In the genomic region with DNA sequence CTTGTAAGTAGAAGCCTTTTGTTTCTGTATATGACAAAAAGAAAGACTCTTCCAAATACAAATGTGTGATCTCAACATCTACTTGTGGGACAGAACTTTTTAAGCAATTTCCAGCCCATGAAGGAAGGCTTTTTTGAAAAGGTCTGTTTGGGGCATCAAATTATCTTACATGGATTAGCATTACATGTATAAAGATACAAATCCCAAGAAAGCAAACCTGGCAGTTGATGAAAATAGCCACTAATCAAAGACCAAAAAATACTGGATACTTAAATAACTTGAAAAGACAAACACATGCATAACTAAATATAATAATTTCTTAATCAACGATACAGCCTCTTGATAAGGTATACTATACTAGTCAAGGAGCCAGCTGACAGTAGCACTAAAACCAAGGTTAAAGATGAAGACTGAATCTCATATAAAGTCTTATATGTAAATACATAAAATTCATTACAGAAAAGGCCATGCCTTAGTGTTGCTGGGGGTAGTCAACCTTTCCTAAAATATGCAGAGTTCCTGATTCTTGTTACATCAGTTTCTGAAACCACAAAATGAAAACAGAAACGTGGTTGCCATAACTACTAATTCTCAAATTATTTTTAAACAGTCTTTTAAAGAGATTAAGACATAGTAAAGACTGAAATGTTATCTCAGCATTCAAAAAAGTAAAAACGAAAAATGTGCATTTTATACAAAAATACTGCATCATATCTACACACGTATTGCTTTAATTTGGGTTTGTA, we compare ENCODE assay signal across 1 cellular context.
TF ChIP-seq lines count a peak whose summit lies in the region.

No MANE protein-coding gene starts in this region.

TF ChIP-seq in A549, 52 proteins besides CTCF, POLR2A, EP300 and RAD21 (continued from another document):
- TF ChIP-seq, protein P1, sequence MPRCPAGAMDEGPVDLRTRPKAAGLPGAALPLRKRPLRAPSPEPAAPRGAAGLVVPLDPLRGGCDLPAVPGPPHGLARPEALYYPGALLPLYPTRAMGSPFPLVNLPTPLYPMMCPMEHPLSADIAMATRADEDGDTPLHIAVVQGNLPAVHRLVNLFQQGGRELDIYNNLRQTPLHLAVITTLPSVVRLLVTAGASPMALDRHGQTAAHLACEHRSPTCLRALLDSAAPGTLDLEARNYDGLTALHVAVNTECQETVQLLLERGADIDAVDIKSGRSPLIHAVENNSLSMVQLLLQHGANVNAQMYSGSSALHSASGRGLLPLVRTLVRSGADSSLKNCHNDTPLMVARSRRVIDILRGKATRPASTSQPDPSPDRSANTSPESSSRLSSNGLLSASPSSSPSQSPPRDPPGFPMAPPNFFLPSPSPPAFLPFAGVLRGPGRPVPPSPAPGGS (IDR thresholded peaks at IDR 0.05), result no peak
- TF ChIP-seq PHF8 (IDR thresholded peaks at IDR 0.05; ENCODE audit: borderline replicate concordance, low read depth), result no peak
- TF ChIP-seq TP53 (CRISPR knock-in tag; IDR thresholded peaks at IDR 0.05), result no peak
- TF ChIP-seq RCOR1 (IDR thresholded peaks at IDR 0.05; ENCODE audit: low read depth, low read length), result no peak
- TF ChIP-seq, protein P2, sequence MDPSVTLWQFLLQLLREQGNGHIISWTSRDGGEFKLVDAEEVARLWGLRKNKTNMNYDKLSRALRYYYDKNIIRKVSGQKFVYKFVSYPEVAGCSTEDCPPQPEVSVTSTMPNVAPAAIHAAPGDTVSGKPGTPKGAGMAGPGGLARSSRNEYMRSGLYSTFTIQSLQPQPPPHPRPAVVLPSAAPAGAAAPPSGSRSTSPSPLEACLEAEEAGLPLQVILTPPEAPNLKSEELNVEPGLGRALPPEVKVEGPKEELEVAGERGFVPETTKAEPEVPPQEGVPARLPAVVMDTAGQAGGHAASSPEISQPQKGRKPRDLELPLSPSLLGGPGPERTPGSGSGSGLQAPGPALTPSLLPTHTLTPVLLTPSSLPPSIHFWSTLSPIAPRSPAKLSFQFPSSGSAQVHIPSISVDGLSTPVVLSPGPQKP (IDR thresholded peaks at IDR 0.05; ENCODE audit: low read depth, low read length), result no peak
- TF ChIP-seq JUN (IDR thresholded peaks at IDR 0.05), result no peak
- TF ChIP-seq, protein P3, sequence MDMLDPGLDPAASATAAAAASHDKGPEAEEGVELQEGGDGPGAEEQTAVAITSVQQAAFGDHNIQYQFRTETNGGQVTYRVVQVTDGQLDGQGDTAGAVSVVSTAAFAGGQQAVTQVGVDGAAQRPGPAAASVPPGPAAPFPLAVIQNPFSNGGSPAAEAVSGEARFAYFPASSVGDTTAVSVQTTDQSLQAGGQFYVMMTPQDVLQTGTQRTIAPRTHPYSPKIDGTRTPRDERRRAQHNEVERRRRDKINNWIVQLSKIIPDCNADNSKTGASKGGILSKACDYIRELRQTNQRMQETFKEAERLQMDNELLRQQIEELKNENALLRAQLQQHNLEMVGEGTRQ (IDR thresholded peaks at IDR 0.05), result no peak
- TF ChIP-seq, protein P4, sequence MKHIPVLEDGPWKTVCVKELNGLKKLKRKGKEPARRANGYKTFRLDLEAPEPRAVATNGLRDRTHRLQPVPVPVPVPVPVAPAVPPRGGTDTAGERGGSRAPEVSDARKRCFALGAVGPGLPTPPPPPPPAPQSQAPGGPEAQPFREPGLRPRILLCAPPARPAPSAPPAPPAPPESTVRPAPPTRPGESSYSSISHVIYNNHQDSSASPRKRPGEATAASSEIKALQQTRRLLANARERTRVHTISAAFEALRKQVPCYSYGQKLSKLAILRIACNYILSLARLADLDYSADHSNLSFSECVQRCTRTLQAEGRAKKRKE (CRISPR knock-in tag; IDR thresholded peaks at IDR 0.05; ENCODE audit: low read depth), result no peak
- no peak for TF ChIP-seq HEYL (CRISPR knock-in tag; IDR thresholded peaks at IDR 0.05)
- TF ChIP-seq, protein P5, sequence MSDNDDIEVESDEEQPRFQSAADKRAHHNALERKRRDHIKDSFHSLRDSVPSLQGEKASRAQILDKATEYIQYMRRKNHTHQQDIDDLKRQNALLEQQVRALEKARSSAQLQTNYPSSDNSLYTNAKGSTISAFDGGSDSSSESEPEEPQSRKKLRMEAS (IDR thresholded peaks at IDR 0.05), result no peak
- no peak for TF ChIP-seq ZFP36 (IDR thresholded peaks at IDR 0.05; ENCODE audit: borderline replicate concordance, partially characterized antibody)
